8 cellular contexts compared by ENCODE assay signal in the genomic region with DNA sequence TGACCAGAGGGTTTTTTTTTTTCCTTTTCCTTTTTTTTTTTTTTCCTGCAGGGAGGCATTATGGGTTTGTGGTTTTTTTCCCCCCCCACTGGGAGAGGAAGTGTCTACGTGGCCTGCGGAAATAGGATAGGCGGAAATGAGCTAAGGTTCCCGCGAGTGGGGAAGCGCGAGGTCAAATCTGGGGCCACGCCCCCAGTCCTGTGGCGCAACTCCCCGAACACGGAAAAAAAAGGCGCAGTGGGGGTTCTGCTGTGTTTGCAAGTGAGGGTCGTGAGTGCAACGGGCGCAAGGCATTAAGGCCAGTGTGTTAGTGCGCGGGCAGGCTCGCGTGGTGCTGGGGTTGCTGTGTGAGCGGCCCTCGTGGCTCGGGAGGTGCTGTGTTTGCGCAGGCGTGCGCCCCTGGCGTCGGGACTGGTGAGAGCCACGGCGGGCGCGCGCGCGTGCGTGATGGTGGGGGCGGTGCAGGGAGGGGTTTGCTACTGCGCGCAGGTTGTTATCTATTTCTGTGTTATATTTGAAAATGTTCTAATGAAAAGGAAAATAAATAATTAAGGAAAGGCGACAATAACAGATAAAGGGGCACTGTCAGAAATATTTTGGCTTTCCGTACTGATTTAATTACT. TPM values are rescaled to one million over a fixed set of nuclear protein-coding genes. Genes with fewer than 3 reads are reported as not detected.
DNase-seq lines count a peak whose midpoint lies in the region; ATAC-seq, FAIRE-seq and TF ChIP-seq lines count a peak whose summit lies in the region.

No MANE protein-coding gene starts in this region.

- peak; percentile 66 for ATAC-seq in HG03432 (IDR thresholded peaks at IDR 0.05; ENCODE audit: unreplicated experiment)

- peaks cover 26% of the 10 kb centered on the region for H3K36me3 Mint-ChIP-seq in endodermal cell (ENCODE audit: low read depth)

- no peaks in the 10 kb centered on the region for H3K27me3 ChIP-seq in endodermal cell (ENCODE audit: control insufficient read depth, insufficient read depth, low read length, poor library complexity, severe bottlenecking)

- H3K9me3 ChIP-seq in endodermal cell (ENCODE audit: control insufficient read depth, low read length), result no peaks in the 10 kb centered on the region

- peaks cover 5% of the 10 kb centered on the region for H3K4me1 Mint-ChIP-seq in endodermal cell

- no peak for FAIRE-seq in GM19239 (lab: Jason Lieb, UNC)

- no peaks in the 10 kb centered on the region for H3K27me3 Mint-ChIP-seq in endodermal cell (ENCODE audit: insufficient read depth)

- no peaks in the 10 kb centered on the region for H3K4me1 ChIP-seq in endodermal cell (ENCODE audit: control insufficient read depth, insufficient read depth, low read length)

- peak; percentile 73 for TF ChIP-seq CTCF in endodermal cell (conservative IDR thresholded peaks at IDR 0.05)

- H3K9me3 Mint-ChIP-seq in endodermal cell, result no peaks in the 10 kb centered on the region

- peak overlapping the region; percentile 98 for H3K4me3 ChIP-seq in endodermal cell (ENCODE audit: low read length)

- H3K4me3 Mint-ChIP-seq in endodermal cell, result no peak overlapping the region

- WGBS in endodermal cell (ENCODE audit: insufficient coverage in 1 of 2, insufficient read length in 1 of 2), 2 experiments, result 0% methylated on average over 37 of the region's 40 CpGs; no CpG with 5 or more reads in 1 of the 2 experiments

- peaks cover 26% of the 10 kb centered on the region for H3K36me3 ChIP-seq in endodermal cell (ENCODE audit: control insufficient read depth, insufficient read depth, low read length)

- peak overlapping the region; percentile 95 for H3K27ac ChIP-seq in endodermal cell (ENCODE audit: low read depth, low read length)

- H3K9ac ChIP-seq in endodermal cell (ENCODE audit: extremely low read depth, low read length, poor library complexity, severe bottlenecking), result peak overlapping the region; percentile 87

- H3K27ac Mint-ChIP-seq in endodermal cell, result no peak overlapping the region

- DNase-seq in C1 segment of cervical spinal cord (lab: John Stamatoyannopoulos, UW) (peak; percentile 51 to 91 (median 84)), GM19239 (ENCODE audit: insufficient read length, low spot score) (peak; percentile 20), NCI-H526 treated with DMSO at 0.1 percent for 48 hours (lab: John Stamatoyannopoulos, UW) (peak; percentile 94), endodermal cell (peak; percentile 89), middle frontal gyrus (ENCODE audit: extremely low spot score, low spot score) (peak; percentile 64)
- peak; percentile 54 to 82 for DNase-seq in activated CD8-positive, alpha-beta memory T cell treated with anti-CD3 and anti-CD28 coated beads for 1 hour (ENCODE audit: extremely low read depth in 1 of 2, low read depth in 1 of 2)
- DNase-seq in stimulated activated CD8-positive, alpha-beta memory T cell treated with anti-CD3 and anti-CD28 coated beads, Interleukin-15, amount 100 ng/mL, for 48 hours (ENCODE audit: low read depth in 2 of 2), result peak; percentile 71 to 72

RNA-seq across cellular contexts. Expression of a gene that starts 0.7 kb away (rescaled TPM):
- 100 to 1,000 TPM; 400 to 509 TPM for total RNA-seq in endodermal cell
- 340 TPM for polyA plus RNA-seq in endodermal cell (2013, experiment 1 of 2)
- polyA plus RNA-seq in endodermal cell (2013, experiment 2 of 2), result 352 TPM

RNA-seq across cellular contexts. Expression of a gene that starts 23.5 kb away (rescaled TPM):
- total RNA-seq in endodermal cell, result under 1 TPM in 1 of 2 donors, not detected in 1; 1.00 TPM
- polyA plus RNA-seq in endodermal cell (2013, experiment 1 of 2), result 1.7 TPM
- 0.54 TPM for polyA plus RNA-seq in endodermal cell (2013, experiment 2 of 2)

RNA-seq across cellular contexts. Expression of a gene that starts 58.4 kb away (rescaled TPM):
- total RNA-seq in endodermal cell, result 1 to 10 TPM; 4.5 to 4.8 TPM
- 11.6 TPM for polyA plus RNA-seq in endodermal cell (2013, experiment 1 of 2)
- 11.7 TPM for polyA plus RNA-seq in endodermal cell (2013, experiment 2 of 2)

Comparison
In these comparisons a context has a peak if more than half of its experiments do, and no peak if none do; other contexts are left out.
1. Peak in every context shown above with its lines: DNase-seq, ATAC-seq, H3K4me3 ChIP-seq and H3K27ac ChIP-seq.
2. DNase-seq: peak in every context shown above with its lines; median percentile 94 in NCI-H526 treated with DMSO at 0.1 percent for 48 hours; 89 in endodermal cell; 84 in C1 segment of cervical spinal cord; 72 in stimulated activated CD8-positive, alpha-beta memory T cell treated with anti-CD3 and anti-CD28 coated beads, Interleukin-15, amount 100 ng/mL, for 48 hours; 68 in activated CD8-positive, alpha-beta memory T cell treated with anti-CD3 and anti-CD28 coated beads for 1 hour; 64 in middle frontal gyrus; 20 in GM19239.